Comparison of ENCODE assay signal across 12 cellular contexts in genomic region chr22:42958937-42959336, GRCh38. TPM values are rescaled to one million over a fixed set of nuclear protein-coding genes. Genes with fewer than 3 reads are reported as not detected.
A peak's percentile ranks its signal among the peaks of the same experiment; 100 is the strongest.
DNase-seq lines count a peak whose midpoint lies in the region; ATAC-seq and TF ChIP-seq lines count a peak whose summit lies in the region.
"Had no signal": no experiment of that assay in that cellular context is flagged by ENCODE, and none has a peak within 500 bp of the region (broad histone marks: within the 10 kb centered on the region; RNA-seq: fewer than 3 reads in every experiment).

No MANE protein-coding gene starts in this region.

- H3K27ac Mint-ChIP-seq in activated naive CD4-positive, alpha-beta T cell treated with anti-CD3 and anti-CD28 coated beads, Interleukin-2, amount 10 ng/mL, durations not matched to agents 7 days and 5 days = peak overlapping the region; percentile 64
- peak overlapping the region; percentile 80 for H3K27ac Mint-ChIP-seq in MCF 10A (ENCODE audit: low read depth, unreplicated experiment)
- H3K27ac Mint-ChIP-seq: activated CD8-positive, alpha-beta memory T cell treated with anti-CD3 and anti-CD28 coated beads, Interleukin-2, amount 10 ng/mL, durations not matched to agents 7 days and 5 days had no signal

- no peak overlapping the region for H2BK15ac ChIP-seq in mesenchymal stem cell (ENCODE audit: low read depth, poor library complexity, severe bottlenecking)

- BruUV-seq in MCF 10A (replicated peaks; lab: Mats Ljungman, UMichigan) = no TSS peak

- peak overlapping the region in 1 of 2 experiments; percentile 26 for H3K4ac ChIP-seq in mesenchymal stem cell (ENCODE audit: low read depth in 1 of 2, low read length in 2 of 2)

- H3K4me3 Mint-ChIP-seq in activated naive CD4-positive, alpha-beta T cell treated with anti-CD3 and anti-CD28 coated beads, Interleukin-2, amount 10 ng/mL, durations not matched to agents 7 days and 5 days = no peak overlapping the region
- H3K4me3 Mint-ChIP-seq in MCF 10A (ENCODE audit: unreplicated experiment) = peak overlapping the region; percentile 79
- H3K4me3 Mint-ChIP-seq: activated CD8-positive, alpha-beta memory T cell treated with anti-CD3 and anti-CD28 coated beads, Interleukin-2, amount 10 ng/mL, durations not matched to agents 7 days and 5 days had no signal

- H3K18ac ChIP-seq in mesenchymal stem cell (ENCODE audit: low read depth in 1 of 2, low read length in 2 of 2) = no peak overlapping the region

- H3K79me1 ChIP-seq in mesenchymal stem cell (replicated peaks; ENCODE audit: low read length, poor library complexity, severe bottlenecking) = peaks cover 34% of the 10 kb centered on the region

- no peaks in the 10 kb centered on the region for H3K9me3 Mint-ChIP-seq in activated naive CD4-positive, alpha-beta T cell treated with anti-CD3 and anti-CD28 coated beads, Interleukin-2, amount 10 ng/mL, durations not matched to agents 7 days and 5 days
- no peaks in the 10 kb centered on the region for H3K9me3 Mint-ChIP-seq in MCF 10A (ENCODE audit: unreplicated experiment)

- no peak overlapping the region for H3K14ac ChIP-seq in mesenchymal stem cell (ENCODE audit: low read length in 2 of 2)

- H3K4me2 ChIP-seq in mesenchymal stem cell (ENCODE audit: low read length, poor library complexity, severe bottlenecking) = peak overlapping the region; percentile 47

- no peak overlapping the region for H2BK120ac ChIP-seq in mesenchymal stem cell (ENCODE audit: low read depth, low read length)

- H2BK12ac ChIP-seq in mesenchymal stem cell (ENCODE audit: low read length in 2 of 2) = peak overlapping the region in 1 of 2 experiments; percentile 60

- H3K9me3 ChIP-seq in mesenchymal stem cell (ENCODE audit: control insufficient read depth, low read length) (no peaks in the 10 kb centered on the region), tibial artery (no peaks in the 10 kb centered on the region)
- H3K9me3 ChIP-seq: testis had no signal

- H4K91ac ChIP-seq in mesenchymal stem cell (ENCODE audit: low read length) = no peak overlapping the region

- no peak for DNase-seq in activated naive CD4-positive, alpha-beta T cell treated with anti-CD3 and anti-CD28 coated beads, Interleukin-2, amount 10 ng/mL, durations not matched to agents 7 days and 5 days
- DNase-seq in activated naive CD4-positive, alpha-beta T cell (lab: John Stamatoyannopoulos, UW) = no peak
- DNase-seq in MCF 10A (ENCODE audit: unreplicated experiment) (no peak), mesenchymal stem cell (no peak), tibial artery (no peak), LoVo (ENCODE audit: low spot score) (no peak), KBM-7 (no peak)
- DNase-seq: activated CD8-positive, alpha-beta memory T cell treated with anti-CD3 and anti-CD28 coated beads, Interleukin-2, amount 10 ng/mL, durations not matched to agents 7 days and 5 days; MM.1S; NCI-H524; testis had no signal

- no peak for TF ChIP-seq CTCF in MCF 10A (IDR thresholded peaks at IDR 0.05; ENCODE audit: unreplicated experiment)
- no peak for TF ChIP-seq CTCF in tibial artery (IDR thresholded peaks at IDR 0.05)

- H3K4me1 ChIP-seq in mesenchymal stem cell (ENCODE audit: control insufficient read depth, insufficient read depth, low read depth, low read length) (peaks cover 21% of the 10 kb centered on the region), tibial artery (peaks cover 0 to 87% (median 48%) of the 10 kb centered on the region in 4 donors)

- no peak overlapping the region for H2AK5ac ChIP-seq in mesenchymal stem cell (ENCODE audit: low read length, severe bottlenecking)

- H3K4me3 ChIP-seq in mesenchymal stem cell (ENCODE audit: insufficient read depth in 1 of 2, low read depth in 1 of 2, low read length in 2 of 2) (no peak overlapping the region), tibial artery (peak overlapping the region; percentile 40 to 41)
- H3K4me3 ChIP-seq: testis had no signal

- H3K23ac ChIP-seq in mesenchymal stem cell (ENCODE audit: low read length in 2 of 2) = no peak overlapping the region

- intact Hi-C loops in MCF 10A (cut with micrococcal nuclease) = loop anchor here (1.0 to 2.0 kb wide), 2 partner anchors 22 to 338 kb away; no protein-coding TSS in a partner anchor
- intact Hi-C loops in tibial artery (cut with DNase I; ENCODE audit: low total_unique reads) = no loop called here

- ATAC-seq in HG03139 (IDR thresholded peaks at IDR 0.05; ENCODE audit: unreplicated experiment) = no peak
- ATAC-seq: activated CD8-positive, alpha-beta memory T cell treated with anti-CD3 and anti-CD28 coated beads, Interleukin-2, amount 10 ng/mL, durations not matched to agents 7 days and 5 days had no signal

- H2AFZ ChIP-seq in mesenchymal stem cell (ENCODE audit: low read depth, low read length) = no peak overlapping the region

- WGBS in mesenchymal stem cell = 87% methylated on average over 5 of the region's 6 CpGs

- no peak overlapping the region for H2BK5ac ChIP-seq in mesenchymal stem cell (ENCODE audit: low read depth, low read length, poor library complexity, severe bottlenecking)

- H3K27ac ChIP-seq in mesenchymal stem cell (ENCODE audit: low read length, poor library complexity, severe bottlenecking) (peak overlapping the region; percentile 56), tibial artery (peak overlapping the region; percentile 6 to 46)
- H3K27ac ChIP-seq: testis had no signal

- H3K36me3 Mint-ChIP-seq in activated naive CD4-positive, alpha-beta T cell treated with anti-CD3 and anti-CD28 coated beads, Interleukin-2, amount 10 ng/mL, durations not matched to agents 7 days and 5 days = peaks cover 3% of the 10 kb centered on the region
- peaks cover 34% of the 10 kb centered on the region for H3K36me3 Mint-ChIP-seq in MCF 10A (ENCODE audit: insufficient read depth, unreplicated experiment)

- no peak overlapping the region for H3K9ac ChIP-seq in mesenchymal stem cell (ENCODE audit: low read length)

- CTCF ChIA-PET in activated naive CD4-positive, alpha-beta T cell treated with anti-CD3 and anti-CD28 coated beads, Interleukin-2, amount 10 ng/mL, durations not matched to agents 7 days and 5 days (lab: Charles Lee) = interaction anchor here (1.5 kb wide), 1 partner anchor 75 kb away, joined by 5 read pairs; no protein-coding TSS in a partner anchor
- CTCF ChIA-PET in MCF 10A (lab: Yijun Ruan, JAX) = interaction anchor here (0.7 to 1.8 kb wide), 3 partner anchors 11 to 55 kb away, joined by 3 to 5 read pairs (median 3); no protein-coding TSS in a partner anchor

- POLR2A ChIA-PET in MCF 10A (lab: Yijun Ruan, JAX) = interaction anchor here (0.8 to 3.5 kb wide), 17 partner anchors 9 to 324 kb away, joined by 3 to 17 read pairs (median 6); partner anchors contain the start of gene TTLL12

- in situ Hi-C loops in KBM-7 (cut with MboI; ENCODE audit: low pct_unique_long_range_greater_than_20kb, low sequenced_read_pairs) = no loop called here

- H3K27me3 Mint-ChIP-seq in activated naive CD4-positive, alpha-beta T cell treated with anti-CD3 and anti-CD28 coated beads, Interleukin-2, amount 10 ng/mL, durations not matched to agents 7 days and 5 days = no peaks in the 10 kb centered on the region
- no peaks in the 10 kb centered on the region for H3K27me3 Mint-ChIP-seq in MCF 10A (ENCODE audit: insufficient read depth, unreplicated experiment)
- H3K27me3 Mint-ChIP-seq: activated CD8-positive, alpha-beta memory T cell treated with anti-CD3 and anti-CD28 coated beads, Interleukin-2, amount 10 ng/mL, durations not matched to agents 7 days and 5 days had no signal

- H3K4me1 Mint-ChIP-seq in activated naive CD4-positive, alpha-beta T cell treated with anti-CD3 and anti-CD28 coated beads, Interleukin-2, amount 10 ng/mL, durations not matched to agents 7 days and 5 days = peaks cover 51% of the 10 kb centered on the region
- H3K4me1 Mint-ChIP-seq in MCF 10A (ENCODE audit: insufficient read depth, unreplicated experiment) = peaks cover 60% of the 10 kb centered on the region

- no peak overlapping the region for H4K8ac ChIP-seq in mesenchymal stem cell (ENCODE audit: low read length)

- H3K36me3 ChIP-seq in mesenchymal stem cell (ENCODE audit: control insufficient read depth in 1 of 2, insufficient read depth in 2 of 2, low read depth in 1 of 2, low read length in 2 of 2) = peaks cover 10 to 11% of the 10 kb centered on the region in 2 experiments
- H3K36me3 ChIP-seq in tibial artery = no peaks in the 10 kb centered on the region

- H3K27me3 ChIP-seq in mesenchymal stem cell (ENCODE audit: control insufficient read depth in 1 of 2, insufficient read depth in 1 of 2, low read length in 2 of 2) = no peaks in the 10 kb centered on the region
- H3K27me3 ChIP-seq in tibial artery = no peaks in the 10 kb centered on the region
- H3K27me3 ChIP-seq: testis had no signal

RNA-seq across cellular contexts. Expression of gene PACSIN2, which starts 56.0 kb away (rescaled TPM):
- 66.5 and 67.3 TPM in 2 replicates for total RNA-seq in MCF 10A (2022)
- 33.2 TPM for polyA plus RNA-seq in mesenchymal stem cell (2013, experiment 1 of 2)
- polyA plus RNA-seq in mesenchymal stem cell (2013, experiment 2 of 2) = 35.1 TPM

Comparison
In these comparisons a context has a peak if more than half of its experiments do, and no peak if none do; other contexts are left out.
1. H3K4me3 ChIP-seq: peak in tibial artery (2 of 2); none in mesenchymal stem cell (0 of 2).